In genomic region chr7:90119178-90119971, GRCh38 we compare ENCODE assay signal across 8 cellular contexts. TPM values are rescaled to one million over a fixed set of nuclear protein-coding genes. Genes with fewer than 3 reads are reported as not detected.
DNase-seq lines count a peak whose midpoint lies in the region; ATAC-seq and TF ChIP-seq lines count a peak whose summit lies in the region.

No MANE protein-coding gene starts in this region.

- H3K9me3 Mint-ChIP-seq in HFFc6 (no peaks in the 10 kb centered on the region), memory B cell (no peaks in the 10 kb centered on the region)
- no peaks in the 10 kb centered on the region for H3K9me3 Mint-ChIP-seq in activated CD4-positive, alpha-beta T cell treated with anti-CD3 and anti-CD28 coated beads, Interleukin-2, amount 10 ng/mL, durations not matched to agents 24 days and 14 days
- no peaks in the 10 kb centered on the region for H3K9me3 Mint-ChIP-seq in effector memory CD8-positive, alpha-beta T cell

- no peaks in the 10 kb centered on the region for H3K36me3 Mint-ChIP-seq in HFFc6 (ENCODE audit: low read depth)
- H3K36me3 Mint-ChIP-seq in activated CD4-positive, alpha-beta T cell treated with anti-CD3 and anti-CD28 coated beads, Interleukin-2, amount 10 ng/mL, durations not matched to agents 24 days and 14 days (ENCODE audit: low read depth): no peaks in the 10 kb centered on the region
- H3K36me3 Mint-ChIP-seq in effector memory CD8-positive, alpha-beta T cell (ENCODE audit: insufficient read depth): no peaks in the 10 kb centered on the region
- no peaks in the 10 kb centered on the region for H3K36me3 Mint-ChIP-seq in memory B cell

- H3K27ac Mint-ChIP-seq in HFFc6 (no peak overlapping the region), memory B cell (no peak overlapping the region)
- no peak overlapping the region for H3K27ac Mint-ChIP-seq in activated CD4-positive, alpha-beta T cell treated with anti-CD3 and anti-CD28 coated beads, Interleukin-2, amount 10 ng/mL, durations not matched to agents 24 days and 14 days
- no peak overlapping the region for H3K27ac Mint-ChIP-seq in effector memory CD8-positive, alpha-beta T cell

- H3K4me1 Mint-ChIP-seq in HFFc6 (ENCODE audit: low read depth) (peaks cover 7% of the 10 kb centered on the region), memory B cell (peaks cover 4% of the 10 kb centered on the region)
- peaks cover 3% of the 10 kb centered on the region for H3K4me1 Mint-ChIP-seq in activated CD4-positive, alpha-beta T cell treated with anti-CD3 and anti-CD28 coated beads, Interleukin-2, amount 10 ng/mL, durations not matched to agents 24 days and 14 days
- H3K4me1 Mint-ChIP-seq in effector memory CD8-positive, alpha-beta T cell (ENCODE audit: low read depth in 2 of 2): peaks cover 4 to 8% of the 10 kb centered on the region in 2 donors

- DNase-seq in HFFc6 (no peak), memory B cell (ENCODE audit: low spot score in 2 of 2) (no peak), NOMO-1 treated with DMSO at 0.1 percent for 48 hours (lab: John Stamatoyannopoulos, UW; ENCODE audit: unreplicated experiment) (no peak), NCI-H446 treated with DMSO at 0.1 percent for 48 hours (lab: John Stamatoyannopoulos, UW) (no peak)
- DNase-seq in activated CD4-positive, alpha-beta T cell treated with anti-CD3 and anti-CD28 coated beads, Interleukin-2, amount 10 ng/mL, durations not matched to agents 24 days and 14 days: peak; percentile 61
- DNase-seq in effector memory CD8-positive, alpha-beta T cell: no peak
- DNase-seq in stimulated activated CD8-positive, alpha-beta memory T cell treated with anti-CD3 and anti-CD28 coated beads, Interleukin-4, amount 100 ng/mL, for 48 hours: peak; percentile 34

- H3K4me3 Mint-ChIP-seq in HFFc6 (peak overlapping the region; percentile 78), memory B cell (peak overlapping the region; percentile 82)
- H3K4me3 Mint-ChIP-seq in activated CD4-positive, alpha-beta T cell treated with anti-CD3 and anti-CD28 coated beads, Interleukin-2, amount 10 ng/mL, durations not matched to agents 24 days and 14 days: no peak overlapping the region
- H3K4me3 Mint-ChIP-seq in effector memory CD8-positive, alpha-beta T cell: peak overlapping the region; percentile 76 to 81

- no peak for TF ChIP-seq CTCF in HFFc6 (IDR thresholded peaks at IDR 0.05)

- ATAC-seq in effector memory CD8-positive, alpha-beta T cell (replicated peaks): peak; percentile 51
- ATAC-seq in memory B cell (ENCODE audit: low read depth) (peak; percentile 55), GM18511 (IDR thresholded peaks at IDR 0.05; ENCODE audit: unreplicated experiment) (no peak)

- H3K27me3 Mint-ChIP-seq in HFFc6 (ENCODE audit: insufficient read depth): peaks cover 23% of the 10 kb centered on the region
- H3K27me3 Mint-ChIP-seq in activated CD4-positive, alpha-beta T cell treated with anti-CD3 and anti-CD28 coated beads, Interleukin-2, amount 10 ng/mL, durations not matched to agents 24 days and 14 days: peaks cover 29% of the 10 kb centered on the region
- H3K27me3 Mint-ChIP-seq in effector memory CD8-positive, alpha-beta T cell: peaks cover 30 to 34% of the 10 kb centered on the region in 2 donors
- peaks cover 16% of the 10 kb centered on the region for H3K27me3 Mint-ChIP-seq in memory B cell

- intact Hi-C loops in activated CD4-positive, alpha-beta T cell treated with anti-CD3 and anti-CD28 coated beads, Interleukin-2, amount 10 ng/mL, durations not matched to agents 24 days and 14 days (cut with micrococcal nuclease): no loop called here

RNA-seq across cellular contexts. Expression of gene STEAP1, which starts 34.9 kb away (rescaled TPM):
- 10 to 100 TPM; 19.6 to 67.4 (median 65.7) TPM for total RNA-seq in HFFc6 (2021; fragmentation: NEBNext Ultra II Directional; extraction: Animal tissue kit (Norgen Biotek cat#: 25700))
- total RNA-seq in activated CD4-positive, alpha-beta T cell treated with anti-CD3 and anti-CD28 coated beads, Interleukin-2, amount 10 ng/mL, durations not matched to agents 24 days and 14 days: 1.1 and 1.4 TPM in 2 replicates

Comparison
In these comparisons a context has a peak if more than half of its experiments do, and no peak if none do; other contexts are left out.
1. DNase-seq: peak in activated CD4-positive, alpha-beta T cell treated with anti-CD3 and anti-CD28 coated beads, Interleukin-2, amount 10 ng/mL, durations not matched to agents 24 days and 14 days (single experiment) and stimulated activated CD8-positive, alpha-beta memory T cell treated with anti-CD3 and anti-CD28 coated beads, Interleukin-4, amount 100 ng/mL, for 48 hours (single experiment); none in HFFc6 (single experiment), effector memory CD8-positive, alpha-beta T cell (0 of 3), memory B cell (0 of 2), NOMO-1 treated with DMSO at 0.1 percent for 48 hours (single experiment) and NCI-H446 treated with DMSO at 0.1 percent for 48 hours (single experiment).